28 cellular contexts compared by ENCODE assay signal in the genomic region with DNA sequence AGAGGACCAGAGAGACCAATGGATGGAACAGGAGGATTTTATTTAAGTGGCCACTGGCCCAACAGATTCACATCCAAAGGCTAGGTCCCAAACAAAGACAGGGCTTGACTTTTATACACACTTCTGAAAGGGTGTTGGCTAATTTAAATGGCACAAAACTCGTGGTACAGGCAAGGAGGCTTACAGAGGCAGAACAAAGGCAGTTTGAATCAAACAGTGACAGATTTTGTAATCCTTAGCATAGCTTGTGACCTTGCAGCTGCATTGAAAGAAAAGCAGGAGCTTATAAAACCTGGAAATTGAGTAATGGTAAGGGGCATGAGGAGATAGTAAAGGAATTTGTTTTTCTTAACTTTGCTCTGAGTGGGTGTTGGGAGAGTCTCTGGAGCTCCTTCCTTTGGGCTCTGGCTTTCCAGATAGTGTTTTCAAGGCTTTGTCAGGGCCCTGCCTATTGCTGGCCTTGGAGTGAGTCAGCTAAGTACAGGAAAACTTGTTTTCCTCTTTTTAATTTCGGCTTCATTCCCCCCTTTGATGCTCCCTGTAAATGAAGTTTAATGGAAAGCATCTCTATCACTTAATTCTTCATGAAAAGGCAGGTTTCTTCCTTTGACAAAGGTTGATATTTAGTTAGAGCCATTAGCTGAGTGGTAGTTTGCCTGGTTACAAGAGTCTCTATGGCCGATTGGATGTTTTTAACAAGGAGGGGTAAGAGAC.
DNase-seq lines count a peak whose midpoint lies in the region; ATAC-seq and TF ChIP-seq lines count a peak whose summit lies in the region.
"Had no signal": no experiment of that assay in that cellular context is flagged by ENCODE, and none has a peak within 500 bp of the region (broad histone marks: within the 10 kb centered on the region; RNA-seq: fewer than 3 reads in every experiment).

No MANE protein-coding gene starts in this region.

- H3K27me3 ChIP-seq in subcutaneous abdominal adipose tissue (ENCODE audit: control insufficient read depth in 5 of 5, insufficient read depth in 4 of 5, low read length in 5 of 5), result no peaks in the 10 kb centered on the region
- H3K27me3 ChIP-seq in neuronal stem cell (ENCODE audit: control insufficient read depth in 3 of 3, insufficient read depth in 3 of 3, low read depth in 1 of 3, low read length in 3 of 3), result no peaks in the 10 kb centered on the region
- H3K27me3 ChIP-seq: body of pancreas, gastroesophageal sphincter, left lung, tibial artery had no signal

- H2AK5ac ChIP-seq in neuronal stem cell (ENCODE audit: low read depth, low read length), result no peak overlapping the region

- no peak for TF ChIP-seq CTCF in fibroblast of pulmonary artery (IDR thresholded peaks at IDR 0.05; ENCODE audit: low read length, missing control alignments)

- no peak for ATAC-seq in GM18858 (IDR thresholded peaks at IDR 0.05; ENCODE audit: unreplicated experiment)
- ATAC-seq: body of pancreas; esophagus mucosa; gastroesophageal sphincter; left lung; natural killer cell treated with Interleukin-12 subunit alpha and Interleukin-12 subunit beta and Interleukin-15 and Interleukin-18, amount 100 ng/mL, for 72 hours; stimulated activated naive CD8-positive, alpha-beta T cell treated with anti-CD3 and anti-CD28 coated beads, Interleukin-15, amount 100 ng/mL, for 72 hours had no signal

- peak; percentile 38 for DNase-seq in DMS53 (lab: John Stamatoyannopoulos, UW)
- no peak for DNase-seq in DMS53 treated with DMSO at 0.1 percent for 48 hours (lab: John Stamatoyannopoulos, UW; ENCODE audit: unreplicated experiment)
- DNase-seq in amniotic epithelial cell (ENCODE audit: low read depth), result peak; percentile 27
- DNase-seq in fibroblast of pulmonary artery (ENCODE audit: low read depth), result peak; percentile 22
- DNase-seq in glomerular visceral epithelial cell (ENCODE audit: extremely low spot score), result no peak
- no peak for DNase-seq in neuronal stem cell (ENCODE audit: low spot score)
- DNase-seq: activated CD4-positive, alpha-beta T cell treated with anti-CD3 and anti-CD28 coated beads for 4 hours; activated gamma-delta T cell treated with Interleukin-2 at 50 U/mL for 16 hours; activated T-cell treated with anti-CD3 and anti-CD28 coated beads, Interleukin-2, amount 50 U/mL, for 1 hour; body of pancreas; effector CD8-positive, alpha-beta T cell; EL; left lung; NCI-H1048; NCI-H187; NCI-H226; SK-N-SH; stimulated activated CD8-positive, alpha-beta memory T cell treated with anti-CD3 and anti-CD28 coated beads, Interleukin-4, amount 100 ng/mL, for 48 hours; stimulated activated naive CD8-positive, alpha-beta T cell treated with anti-CD3 and anti-CD28 coated beads, Interleukin-15, amount 100 ng/mL, for 72 hours; tibial artery had no signal

- no peak overlapping the region for H2BK5ac ChIP-seq in neuronal stem cell (ENCODE audit: low read length)

- no peak overlapping the region for H2BK15ac ChIP-seq in neuronal stem cell (ENCODE audit: low read length)

- peaks cover 1% of the 10 kb centered on the region for H3K79me1 ChIP-seq in neuronal stem cell (ENCODE audit: low read depth, low read length)

- H3K18ac ChIP-seq in neuronal stem cell (ENCODE audit: low read length), result no peak overlapping the region

- no peak overlapping the region for H2BK120ac ChIP-seq in neuronal stem cell (ENCODE audit: low read depth, low read length)

- no peak overlapping the region for H3K14ac ChIP-seq in neuronal stem cell (ENCODE audit: low read length)

- no peak overlapping the region for H3K23ac ChIP-seq in neuronal stem cell (ENCODE audit: low read depth, low read length, poor library complexity)

- peaks cover 48 to 68% (median 65%) of the 10 kb centered on the region in 5 donors for H3K9me3 ChIP-seq in subcutaneous abdominal adipose tissue (ENCODE audit: control insufficient read depth in 5 of 5, low read length in 5 of 5)
- peaks cover 27 to 84% of the 10 kb centered on the region in 2 donors for H3K9me3 ChIP-seq in neuronal stem cell (replicated peaks in 1 of 2; ENCODE audit: control insufficient read depth in 2 of 2, insufficient read depth in 1 of 2, low read depth in 1 of 2, low read length in 2 of 2)

- WGBS in neuronal stem cell (ENCODE audit: extremely low coverage in 2 of 2, insufficient read length in 2 of 2, insufficient replicate concordance in 1 of 2), 2 donors, result no CpG with 5 or more reads among the region's 3 CpGs

- no peak overlapping the region for H2AFZ ChIP-seq in neuronal stem cell (ENCODE audit: low read length)

- H4K8ac ChIP-seq in neuronal stem cell (ENCODE audit: low read depth, low read length), result no peak overlapping the region

- no peak overlapping the region for H4K91ac ChIP-seq in neuronal stem cell (ENCODE audit: low read depth, low read length, poor library complexity)

- H3K9ac ChIP-seq in subcutaneous abdominal adipose tissue (ENCODE audit: low read length in 5 of 5) (no peak overlapping the region), neuronal stem cell (ENCODE audit: low read depth, low read length, poor library complexity) (no peak overlapping the region)
- H3K9ac ChIP-seq: SK-N-SH had no signal

- H3K4me3 ChIP-seq in fibroblast of pulmonary artery (replicated peaks; ENCODE audit: low read depth, low read length), result no peak overlapping the region
- peak overlapping the region; percentile 3 to 60 (median 52) for H3K4me3 ChIP-seq in subcutaneous abdominal adipose tissue (ENCODE audit: low read depth in 1 of 5, low read length in 5 of 5)
- H3K4me3 ChIP-seq in neuronal stem cell (ENCODE audit: low read length in 2 of 2), result no peak overlapping the region
- H3K4me3 ChIP-seq: body of pancreas, gastroesophageal sphincter, left lung, skin epidermis, tibial artery had no signal

- H3K36me3 ChIP-seq in subcutaneous abdominal adipose tissue (ENCODE audit: control insufficient read depth in 5 of 5, insufficient read depth in 5 of 5, low read length in 5 of 5) (peaks cover 67 to 95% (median 92%) of the 10 kb centered on the region in 5 donors), neuronal stem cell (replicated peaks in 1 of 2; ENCODE audit: control insufficient read depth in 2 of 2, insufficient read depth in 2 of 2, low read length in 2 of 2) (peaks cover 70 to 99% of the 10 kb centered on the region in 2 donors)

- no peak overlapping the region for H3K4ac ChIP-seq in neuronal stem cell (ENCODE audit: low read length)

- H3K4me1 ChIP-seq in subcutaneous abdominal adipose tissue (ENCODE audit: control insufficient read depth in 5 of 5, insufficient read depth in 5 of 5, low read length in 5 of 5) (no peaks in the 10 kb centered on the region), neuronal stem cell (ENCODE audit: control insufficient read depth in 2 of 2, insufficient read depth in 1 of 2, low read depth in 1 of 2, low read length in 2 of 2) (no peaks in the 10 kb centered on the region)
- H3K4me1 ChIP-seq: body of pancreas, gastroesophageal sphincter, left lung, tibial artery had no signal

- H3K4me2 ChIP-seq in neuronal stem cell (ENCODE audit: insufficient read depth, low read length, poor library complexity, severe bottlenecking), result no peak overlapping the region
- H3K4me2 ChIP-seq: SK-N-SH had no signal

- no peak overlapping the region for H2BK12ac ChIP-seq in neuronal stem cell (ENCODE audit: low read length)

- no peak overlapping the region for H3K27ac ChIP-seq in subcutaneous abdominal adipose tissue (ENCODE audit: low read depth, low read length)
- H3K27ac ChIP-seq in neuronal stem cell (replicated peaks; ENCODE audit: low read length), result no peak overlapping the region
- H3K27ac ChIP-seq: 22Rv1, body of pancreas, gastroesophageal sphincter, left lung, RWPE1, skin epidermis, tibial artery had no signal

Comparison
In these comparisons a context has a peak if more than half of its experiments do, and no peak if none do; other contexts are left out.
1. DNase-seq: peak in DMS53 (single experiment), amniotic epithelial cell (single experiment) and fibroblast of pulmonary artery (single experiment); none in DMS53 treated with DMSO at 0.1 percent for 48 hours (single experiment), glomerular visceral epithelial cell (single experiment) and neuronal stem cell (single experiment).
2. H3K4me3 ChIP-seq: peak in subcutaneous abdominal adipose tissue (5 of 5); none in fibroblast of pulmonary artery (single experiment) and neuronal stem cell (0 of 2).